In genomic region chr20:29320216-29320949, GRCh38 we compare ENCODE assay signal across 8 cellular contexts.
DNase-seq lines count a peak whose midpoint lies in the region; ATAC-seq, FAIRE-seq and TF ChIP-seq lines count a peak whose summit lies in the region.
"Not testable (repeated sequence)": the region's sequence is repeated elsewhere in the genome, so short reads cannot be mapped to it uniquely, and the experiment has no call there.

No MANE protein-coding gene starts in this region.

- not testable (repeated sequence) for H4K20me1 ChIP-seq in SK-N-SH (ENCODE audit: insufficient read depth); HepG2 (ENCODE audit: insufficient read depth, low read length)

- DNase-seq in ELF-1 (ENCODE audit: low read depth, low spot score) (peak; percentile 27), NCI-H748 (lab: John Stamatoyannopoulos, UW; ENCODE audit: unreplicated experiment) (peak; percentile 22), esophagus muscularis mucosa (ENCODE audit: extremely low spot score) (peak; percentile 84)
- not testable (repeated sequence) for DNase-seq in SK-N-SH; activated T-cell treated with anti-CD3 and anti-CD28 coated beads, Interleukin-2, amount 50 U/mL, for 72 hours; HepG2 (ENCODE audit: low spot score); suprapubic skin (ENCODE audit: low spot score in 2 of 2)

- not testable (repeated sequence) for H3K4me1 ChIP-seq in SK-N-SH (ENCODE audit: control insufficient read depth in 1 of 2, insufficient read depth in 2 of 2, low read depth in 1 of 2, low read length in 1 of 2); esophagus muscularis mucosa; HepG2 (ENCODE audit: insufficient read depth, low read length); suprapubic skin

- not testable (repeated sequence) for TF ChIP-seq EP300 in SK-N-SH (IDR thresholded peaks at IDR 0.05; ENCODE audit: borderline replicate concordance in 1 of 2, low read depth in 1 of 2, low read length in 1 of 2); esophagus muscularis mucosa (IDR thresholded peaks at IDR 0.05); HepG2 (IDR thresholded peaks at IDR 0.05; ENCODE audit: low read depth in 2 of 2, low read length in 2 of 2); HepG2 (CRISPR knock-in tag; IDR thresholded peaks at IDR 0.05; ENCODE audit: borderline replicate concordance); suprapubic skin (IDR thresholded peaks at IDR 0.05)

- FAIRE-seq in HepG2 (lab: Jason Lieb, UNC): not testable (repeated sequence)

- TF ChIP-seq CTCF in SK-N-SH (IDR thresholded peaks at IDR 0.05); esophagus muscularis mucosa (IDR thresholded peaks at IDR 0.05); HepG2 (CRISPR knock-in tag; IDR thresholded peaks at IDR 0.05); suprapubic skin (IDR thresholded peaks at IDR 0.05): not testable (repeated sequence)

- not testable (repeated sequence) for H3K27ac ChIP-seq in SK-N-SH (ENCODE audit: low read depth in 2 of 2, low read length in 1 of 2); esophagus muscularis mucosa (replicated peaks in 1 of 4); HepG2 (ENCODE audit: extremely low read length, insufficient read depth, low read length); suprapubic skin

- POLR2A ChIA-PET in SK-N-SH (lab: Yijun Ruan, JAX); HepG2 (lab: Yijun Ruan, JAX): not testable (repeated sequence)

- H3K36me3 ChIP-seq in SK-N-SH (replicated peaks in 1 of 2; ENCODE audit: control insufficient read depth in 1 of 2, insufficient read depth in 2 of 2, low read length in 1 of 2); esophagus muscularis mucosa; HepG2 (replicated peaks in 1 of 2; ENCODE audit: control insufficient read depth in 1 of 2, insufficient read depth in 2 of 2, low read length in 2 of 2); suprapubic skin: not testable (repeated sequence)

- H3K27me3 Mint-ChIP-seq in activated T-cell treated with anti-CD3 and anti-CD28 coated beads, Interleukin-2, amount 50 U/mL, for 72 hours (ENCODE audit: low read depth); activated naive CD8-positive, alpha-beta T cell: not testable (repeated sequence)

- not testable (repeated sequence) for H3K27me3 ChIP-seq in SK-N-SH (ENCODE audit: insufficient read depth); HepG2 (ENCODE audit: control insufficient read depth in 1 of 2, insufficient read depth in 2 of 2, low read length in 2 of 2)
- H3K27me3 ChIP-seq in esophagus muscularis mucosa: peaks cover 0 to 59% (median 0%) of the 10 kb centered on the region in 4 donors
- H3K27me3 ChIP-seq in suprapubic skin: peaks cover 42% of the 10 kb centered on the region

- not testable (repeated sequence) for H3K9me3 ChIP-seq in SK-N-SH, esophagus muscularis mucosa, suprapubic skin
- H3K9me3 ChIP-seq in HepG2 (ENCODE audit: low read length): peaks cover 21% of the 10 kb centered on the region

- H3K79me2 ChIP-seq in SK-N-SH (ENCODE audit: insufficient read depth); HepG2 (ENCODE audit: insufficient read depth, low read length): not testable (repeated sequence)

- H3K9me2 ChIP-seq in SK-N-SH: not testable (repeated sequence)

- not testable (repeated sequence) for H3F3A ChIP-seq in SK-N-SH (replicated peaks; ENCODE audit: insufficient read depth)

- not testable (repeated sequence) for H3K9ac ChIP-seq in SK-N-SH; HepG2 (ENCODE audit: insufficient read depth, low read depth, low read length)

- TF ChIP-seq RAD21 in SK-N-SH (IDR thresholded peaks at IDR 0.05; ENCODE audit: low read length); HepG2 (CRISPR knock-in tag; IDR thresholded peaks at IDR 0.05): not testable (repeated sequence)

- H3K36me3 Mint-ChIP-seq in activated T-cell treated with anti-CD3 and anti-CD28 coated beads, Interleukin-2, amount 50 U/mL, for 72 hours (ENCODE audit: insufficient read depth in 2 of 2); activated naive CD8-positive, alpha-beta T cell: not testable (repeated sequence)

- in situ Hi-C loops in HepG2 (cut with HindIII; ENCODE audit: extremely low pct_ligation_motif_present, low pct_unique_long_range_greater_than_20kb): not testable (repeated sequence)

- peak overlapping the region; percentile 78 for H2AFZ ChIP-seq in SK-N-SH (ENCODE audit: low read depth)
- H2AFZ ChIP-seq in HepG2 (ENCODE audit: low read length): not testable (repeated sequence)

- BruUV-seq in HepG2 (replicated peaks; lab: Mats Ljungman, UMichigan): not testable (repeated sequence)

- H3K27ac Mint-ChIP-seq in activated T-cell treated with anti-CD3 and anti-CD28 coated beads, Interleukin-2, amount 50 U/mL, for 72 hours; activated naive CD8-positive, alpha-beta T cell: not testable (repeated sequence)

- intact Hi-C loops in esophagus muscularis mucosa (cut with DNase I); HepG2 (cut with micrococcal nuclease; ENCODE audit: unreplicated experiment): not testable (repeated sequence)

- not testable (repeated sequence) for H3K4me1 Mint-ChIP-seq in activated T-cell treated with anti-CD3 and anti-CD28 coated beads, Interleukin-2, amount 50 U/mL, for 72 hours (ENCODE audit: low read depth)
- H3K4me1 Mint-ChIP-seq in activated naive CD8-positive, alpha-beta T cell (ENCODE audit: low read depth): peaks cover 15% of the 10 kb centered on the region

- peak overlapping the region; percentile 58 for H3K4me2 ChIP-seq in SK-N-SH
- peak overlapping the region; percentile 3; the same call in 1 of the 2 replicates for H3K4me2 ChIP-seq in HepG2 (ENCODE audit: low read depth, low read length)

- WGBS in SK-N-SH (ENCODE audit: low lambda C conversion rate): 13% methylated on average over 31 of the region's 35 CpGs
- 46% methylated on average over 32 of the region's 35 CpGs for WGBS in esophagus muscularis mucosa
- WGBS in HepG2 (ENCODE audit: low lambda C conversion rate): 26% methylated on average over 35 of the region's 35 CpGs
- 55% methylated on average over 35 of the region's 35 CpGs for WGBS in suprapubic skin

- H3K4me3 ChIP-seq in SK-N-SH (ENCODE audit: low read depth in 2 of 2, low read length in 1 of 2) (peak overlapping the region; percentile 17 to 43; a peak in 3 of 4 replicates), esophagus muscularis mucosa (peak overlapping the region in 2 of 4 donors; percentile 23 to 27), suprapubic skin (peak overlapping the region; percentile 2)
- not testable (repeated sequence) for H3K4me3 ChIP-seq in HepG2 (replicated peaks in 1 of 3; ENCODE audit: insufficient read depth in 1 of 3, low read depth in 2 of 3, low read length in 3 of 3)

- TF ChIP-seq POLR2A in esophagus muscularis mucosa (IDR thresholded peaks at IDR 0.05; ENCODE audit: low read depth); HepG2 (IDR thresholded peaks at IDR 0.05; ENCODE audit: insufficient read depth in 1 of 2, low read depth in 2 of 2, low read length in 2 of 2); suprapubic skin (IDR thresholded peaks at IDR 0.05): not testable (repeated sequence)

- peak overlapping the region; percentile 14 to 51 for H3K4me3 Mint-ChIP-seq in activated T-cell treated with anti-CD3 and anti-CD28 coated beads, Interleukin-2, amount 50 U/mL, for 72 hours
- peak overlapping the region; percentile 59 for H3K4me3 Mint-ChIP-seq in activated naive CD8-positive, alpha-beta T cell

- H3K9me3 Mint-ChIP-seq in activated T-cell treated with anti-CD3 and anti-CD28 coated beads, Interleukin-2, amount 50 U/mL, for 72 hours; activated naive CD8-positive, alpha-beta T cell (ENCODE audit: low read depth): not testable (repeated sequence)

- ATAC-seq in activated T-cell treated with anti-CD3 and anti-CD28 coated beads, Interleukin-2, amount 50 U/mL, for 72 hours (replicated peaks in 1 of 2); HepG2: not testable (repeated sequence)

- CTCF ChIA-PET in SK-N-SH (lab: Yijun Ruan, JAX); HepG2 (lab: Yijun Ruan, JAX; ENCODE audit: low intra/inter-chr PET ratio, low total read pairs): not testable (repeated sequence)

TF ChIP-seq in SK-N-SH, 30 proteins besides CTCF, POLR2A, EP300 and RAD21:
- TF ChIP-seq MAX (IDR thresholded peaks at IDR 0.05; ENCODE audit: low read depth): peak; percentile 80
TF ChIP-seq in SK-N-SH: peak in this region for 1; not testable (repeated sequence) for 29.
